In genomic region chr15:68300115-68300940, GRCh38 we compare ENCODE assay signal across 15 cellular contexts. TPM values are rescaled to one million over a fixed set of nuclear protein-coding genes. Genes with fewer than 3 reads are reported as not detected.
DNase-seq lines count a peak whose midpoint lies in the region; ATAC-seq and TF ChIP-seq lines count a peak whose summit lies in the region.
"Had no signal": no experiment of that assay in that cellular context is flagged by ENCODE, and none has a peak within 500 bp of the region (broad histone marks: within the 10 kb centered on the region; RNA-seq: fewer than 3 reads in every experiment).

No MANE protein-coding gene starts in this region.

- TF ChIP-seq POLR2A in vagina (IDR thresholded peaks at IDR 0.05): no peak

- H3K4me1 ChIP-seq in vagina: peaks cover 16% of the 10 kb centered on the region

- H3K27me3 Mint-ChIP-seq in natural killer cell (ENCODE audit: low read depth in 2 of 2) (no peaks in the 10 kb centered on the region), chondrocyte (ENCODE audit: low read depth) (no peaks in the 10 kb centered on the region)
- H3K27me3 Mint-ChIP-seq in natural killer cell treated with Interleukin-12 subunit alpha and Interleukin-12 subunit beta and Interleukin-15 and Interleukin-18, amount 100 ng/mL, for 72 hours: no peaks in the 10 kb centered on the region
- H3K27me3 Mint-ChIP-seq: activated CD4-positive, alpha-beta T cell treated with anti-CD3 and anti-CD28 coated beads for 36 hours; naive B cell had no signal

- ATAC-seq in natural killer cell (no peak), HG02571 (IDR thresholded peaks at IDR 0.05; ENCODE audit: unreplicated experiment) (no peak)
- ATAC-seq in natural killer cell treated with Interleukin-12 subunit alpha and Interleukin-12 subunit beta and Interleukin-15 and Interleukin-18, amount 100 ng/mL, for 72 hours: no peak

- TF ChIP-seq CTCF in natural killer cell (IDR thresholded peaks at IDR 0.05): no peak
- no peak for TF ChIP-seq CTCF in chondrocyte (IDR thresholded peaks at IDR 0.05)
- TF ChIP-seq CTCF in vagina (IDR thresholded peaks at IDR 0.05): no peak

- intact Hi-C loops in natural killer cell (cut with micrococcal nuclease): no loop called here
- intact Hi-C loops in vagina (cut with DNase I): loop anchor here (10.0 kb wide), 2 partner anchors 46 to 374 kb away; no protein-coding TSS in a partner anchor

- H3K4me3 Mint-ChIP-seq in natural killer cell: peak overlapping the region; percentile 84
- no peak overlapping the region for H3K4me3 Mint-ChIP-seq in natural killer cell treated with Interleukin-12 subunit alpha and Interleukin-12 subunit beta and Interleukin-15 and Interleukin-18, amount 100 ng/mL, for 72 hours
- H3K4me3 Mint-ChIP-seq in chondrocyte (ENCODE audit: unreplicated experiment): no peak overlapping the region

- DNase-seq in natural killer cell (no peak), chondrocyte (ENCODE audit: low spot score) (no peak), mucosa of gallbladder (ENCODE audit: low spot score) (peak; percentile 23), vagina (ENCODE audit: extremely low spot score in 2 of 2) (peak in 1 of 2 donors; percentile 71), T-helper 2 cell (no peak), HUDEP-2 (lab: John Stamatoyannopoulos, UW; ENCODE audit: unreplicated experiment in 76 of 76) (no peak)
- DNase-seq in natural killer cell treated with Interleukin-12 subunit alpha and Interleukin-12 subunit beta and Interleukin-15 and Interleukin-18, amount 100 ng/mL, for 72 hours (ENCODE audit: low spot score): no peak
- DNase-seq: activated CD4-positive, alpha-beta T cell treated with anti-CD3 and anti-CD28 coated beads for 36 hours; DMS153; naive B cell; NK-92 treated with Interleukin-12 subunit alpha and Interleukin-12 subunit beta, amount 100 ng/mL, for 24 hours; Right ventricle myocardium superior; stimulated activated CD4-positive, alpha-beta T cell treated with anti-CD3 and anti-CD28 coated beads, Interleukin-2, amount 100 ng/mL, for 24 hours had no signal

- no peak overlapping the region for H3K4me3 ChIP-seq in vagina

- peak overlapping the region; percentile 85 to 91 for H3K27ac Mint-ChIP-seq in natural killer cell
- H3K27ac Mint-ChIP-seq in natural killer cell treated with Interleukin-12 subunit alpha and Interleukin-12 subunit beta and Interleukin-15 and Interleukin-18, amount 100 ng/mL, for 72 hours: peak overlapping the region in 1 of 2 donors; percentile 90
- peak overlapping the region; percentile 41 for H3K27ac Mint-ChIP-seq in chondrocyte (ENCODE audit: unreplicated experiment)

- H3K36me3 Mint-ChIP-seq in natural killer cell: no peaks in the 10 kb centered on the region
- H3K36me3 Mint-ChIP-seq in natural killer cell treated with Interleukin-12 subunit alpha and Interleukin-12 subunit beta and Interleukin-15 and Interleukin-18, amount 100 ng/mL, for 72 hours: no peaks in the 10 kb centered on the region
- peaks cover 54% of the 10 kb centered on the region for H3K36me3 Mint-ChIP-seq in chondrocyte (ENCODE audit: low read depth)
- H3K36me3 Mint-ChIP-seq: naive B cell had no signal

- H3K9me3 Mint-ChIP-seq in natural killer cell: no peaks in the 10 kb centered on the region
- H3K9me3 Mint-ChIP-seq in natural killer cell treated with Interleukin-12 subunit alpha and Interleukin-12 subunit beta and Interleukin-15 and Interleukin-18, amount 100 ng/mL, for 72 hours: no peaks in the 10 kb centered on the region
- H3K9me3 Mint-ChIP-seq in chondrocyte (ENCODE audit: low read depth): no peaks in the 10 kb centered on the region
- H3K9me3 Mint-ChIP-seq: naive B cell had no signal

- H3K4me1 Mint-ChIP-seq in natural killer cell (peaks cover 17 to 25% of the 10 kb centered on the region in 2 donors), chondrocyte (ENCODE audit: low read depth) (peaks cover 39% of the 10 kb centered on the region)
- peaks cover 9 to 12% of the 10 kb centered on the region in 2 donors for H3K4me1 Mint-ChIP-seq in natural killer cell treated with Interleukin-12 subunit alpha and Interleukin-12 subunit beta and Interleukin-15 and Interleukin-18, amount 100 ng/mL, for 72 hours (ENCODE audit: low read depth in 2 of 2)

- H3K27ac ChIP-seq in vagina: peak overlapping the region; percentile 79

- no peaks in the 10 kb centered on the region for H3K9me3 ChIP-seq in vagina
- H3K9me3 ChIP-seq: heart right ventricle had no signal

- no peaks in the 10 kb centered on the region for H3K27me3 ChIP-seq in vagina
- H3K27me3 ChIP-seq: heart right ventricle had no signal

- no peaks in the 10 kb centered on the region for H3K36me3 ChIP-seq in vagina

RNA-seq across cellular contexts. Expression of gene FEM1B, which starts 22.8 kb away (rescaled TPM):
- total RNA-seq in natural killer cell (10 to 100 TPM; 57.4 to 73.5 (median 67.9) TPM), chondrocyte (46.0 to 52.7 TPM (median 49.1 TPM) in 3 replicates), mucosa of gallbladder (51.7 TPM), vagina (38.3 TPM)
- 10 to 100 TPM; 47.9 to 49.7 TPM for total RNA-seq in natural killer cell treated with Interleukin-12 subunit alpha and Interleukin-12 subunit beta and Interleukin-15 and Interleukin-18, amount 100 ng/mL, for 72 hours
